In genomic region chr7:100863406-100863950, GRCh38 we compare ENCODE assay signal across 20 cellular contexts. TPM values are rescaled to one million over a fixed set of nuclear protein-coding genes. Genes with fewer than 3 reads are reported as not detected.
DNase-seq lines count a peak whose midpoint lies in the region; ATAC-seq, FAIRE-seq and TF ChIP-seq lines count a peak whose summit lies in the region.
"Had no signal": no experiment of that assay in that cellular context is flagged by ENCODE, and none has a peak within 500 bp of the region (broad histone marks: within the 10 kb centered on the region; RNA-seq: fewer than 3 reads in every experiment).

No MANE protein-coding gene starts in this region.

- no peak for DNase-seq in SK-N-SH
- DNase-seq in astrocyte of the hippocampus (ENCODE audit: low read depth, low spot score): peak; percentile 82
- peak; percentile 86 for DNase-seq in left lobe of liver (ENCODE audit: low spot score)
- no peak for DNase-seq in NAMALWA (ENCODE audit: low spot score)
- DNase-seq in D721Med (ENCODE audit: insufficient read length, low spot score): no peak
- DNase-seq in NCI-H1694 (lab: John Stamatoyannopoulos, UW): no peak
- DNase-seq: activated CD8-positive, alpha-beta memory T cell treated with anti-CD3 and anti-CD28 coated beads for 24 hours; activated effector memory CD4-positive, alpha-beta T cell treated with anti-CD3 and anti-CD28 coated beads, Interleukin-2, amount 50 U/mL, for 16 hours; CD8-positive, alpha-beta memory T cell; NCI-H1105 treated with DMSO at 0.1 percent for 48 hours; NCI-H2227 treated with DMSO at 0.1 percent for 48 hours; stimulated activated CD4-positive, alpha-beta T cell treated with anti-CD3 and anti-CD28 coated beads, Interleukin-15, amount 100 ng/mL, for 24 hours had no signal

- H3K79me2 ChIP-seq in SK-N-SH (ENCODE audit: insufficient read depth): no peaks in the 10 kb centered on the region

- no peak overlapping the region for H3K4me2 ChIP-seq in SK-N-SH

- TF ChIP-seq CTCF in SK-N-SH (IDR thresholded peaks at IDR 0.05): no peak
- no peak for TF ChIP-seq CTCF in D721Med (IDR thresholded peaks at IDR 0.05; ENCODE audit: insufficient read depth, missing control alignments)

- H3K27ac ChIP-seq in SK-N-SH (ENCODE audit: low read depth in 2 of 2, low read length in 1 of 2): peak overlapping the region in 1 of 2 experiments; percentile 7; a peak in 1 of 4 replicates
- H3K27ac ChIP-seq: pancreas had no signal

- POLR2A ChIA-PET in SK-N-SH (lab: Yijun Ruan, JAX): no interaction called here

- peak; percentile 3; the same call in 2 of the 3 replicates for ATAC-seq in SK-N-SH treated with all-trans-retinoic acid at 6 μM for 48 hours
- peak; percentile 69 for ATAC-seq in left lobe of liver
- ATAC-seq in HG02610 (IDR thresholded peaks at IDR 0.05; ENCODE audit: unreplicated experiment): no peak
- ATAC-seq: GM12878, WTC11 had no signal

- TF ChIP-seq RAD21 in SK-N-SH (IDR thresholded peaks at IDR 0.05; ENCODE audit: low read length): no peak

- H3K36me3 ChIP-seq in SK-N-SH (replicated peaks in 1 of 2; ENCODE audit: control insufficient read depth in 1 of 2, insufficient read depth in 2 of 2, low read length in 1 of 2): peaks cover 23% of the 10 kb centered on the region in 2 experiments
- H3K36me3 ChIP-seq: pancreas had no signal

- FAIRE-seq in D721Med (lab: Jason Lieb, UNC): no peak
- FAIRE-seq: A204.1, GM12878, keratinocyte, pancreas had no signal

- H3K4me1 ChIP-seq in SK-N-SH (ENCODE audit: control insufficient read depth in 1 of 2, insufficient read depth in 2 of 2, low read depth in 1 of 2, low read length in 1 of 2): peaks cover 2 to 19% of the 10 kb centered on the region in 2 experiments; a peak in 3 of 4 replicates

- no peak for TF ChIP-seq EP300 in SK-N-SH (IDR thresholded peaks at IDR 0.05; ENCODE audit: borderline replicate concordance in 1 of 2, low read depth in 1 of 2, low read length in 1 of 2)

- H3K9me2 ChIP-seq in SK-N-SH: no peaks in the 10 kb centered on the region

- no peak overlapping the region for H3K4me3 ChIP-seq in SK-N-SH (ENCODE audit: low read depth in 2 of 2, low read length in 1 of 2)
- H3K4me3 ChIP-seq: GM12878, pancreas, SK-N-MC had no signal

- CTCF ChIA-PET in SK-N-SH (lab: Yijun Ruan, JAX): interaction anchor here (0.8 to 2.4 kb wide), 6 partner anchors 11 to 158 kb away, joined by 3 to 13 read pairs (median 3); partner anchors contain the start of genes POP7, SLC12A9, SRRT and ZAN

- H3F3A ChIP-seq in SK-N-SH (replicated peaks; ENCODE audit: insufficient read depth): peaks cover 23% of the 10 kb centered on the region

- no peaks in the 10 kb centered on the region for H3K9me3 ChIP-seq in SK-N-SH
- H3K9me3 ChIP-seq: pancreas had no signal

- no peak overlapping the region for H2AFZ ChIP-seq in SK-N-SH (ENCODE audit: low read depth)

- no peaks in the 10 kb centered on the region for H3K27me3 ChIP-seq in SK-N-SH (ENCODE audit: insufficient read depth)
- H3K27me3 ChIP-seq: pancreas had no signal

- WGBS in SK-N-SH (ENCODE audit: low lambda C conversion rate): 90% methylated on average over 10 of the region's 10 CpGs

- H4K20me1 ChIP-seq in SK-N-SH (ENCODE audit: insufficient read depth): no peaks in the 10 kb centered on the region

- no peak overlapping the region for H3K9ac ChIP-seq in SK-N-SH

TF ChIP-seq in SK-N-SH treated with all-trans-retinoic acid at 6 μM for 48 hours, 23 proteins besides CTCF, POLR2A, EP300 and RAD21:
- TF ChIP-seq, protein P1, sequence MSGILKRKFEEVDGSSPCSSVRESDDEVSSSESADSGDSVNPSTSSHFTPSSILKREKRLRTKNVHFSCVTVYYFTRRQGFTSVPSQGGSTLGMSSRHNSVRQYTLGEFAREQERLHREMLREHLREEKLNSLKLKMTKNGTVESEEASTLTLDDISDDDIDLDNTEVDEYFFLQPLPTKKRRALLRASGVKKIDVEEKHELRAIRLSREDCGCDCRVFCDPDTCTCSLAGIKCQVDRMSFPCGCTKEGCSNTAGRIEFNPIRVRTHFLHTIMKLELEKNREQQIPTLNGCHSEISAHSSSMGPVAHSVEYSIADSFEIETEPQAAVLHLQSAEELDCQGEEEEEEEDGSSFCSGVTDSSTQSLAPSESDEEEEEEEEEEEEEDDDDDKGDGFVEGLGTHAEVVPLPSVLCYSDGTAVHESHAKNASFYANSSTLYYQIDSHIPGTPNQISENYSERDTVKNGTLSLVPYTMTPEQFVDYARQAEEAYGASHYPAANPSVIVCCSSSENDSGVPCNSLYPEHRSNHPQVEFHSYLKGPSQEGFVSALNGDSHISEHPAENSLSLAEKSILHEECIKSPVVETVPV (CRISPR knock-in tag; IDR thresholded peaks at IDR 0.05): no peak
- TF ChIP-seq SNAI2 (CRISPR knock-in tag; IDR thresholded peaks at IDR 0.05) (no peak), ZFP3 (CRISPR knock-in tag; IDR thresholded peaks at IDR 0.05) (peak; percentile 33; the same call in 1 of the 2 replicates), ZNF565 (CRISPR knock-in tag; conservative IDR thresholded peaks at IDR 0.05; ENCODE audit: low read depth) (no peak), GLIS3 (CRISPR knock-in tag; IDR thresholded peaks at IDR 0.05) (no peak), TCF4 (CRISPR knock-in tag; IDR thresholded peaks at IDR 0.05; ENCODE audit: borderline replicate concordance) (no peak), ZNF70 (CRISPR knock-in tag; IDR thresholded peaks at IDR 0.05) (no peak), ARNTL (CRISPR knock-in tag; IDR thresholded peaks at IDR 0.05; ENCODE audit: borderline replicate concordance, low read depth) (no peak)

TF ChIP-seq in SK-N-SH, 30 proteins besides CTCF, POLR2A, EP300 and RAD21 (continues in another document):
- TF ChIP-seq FOXM1 (IDR thresholded peaks at IDR 0.05; ENCODE audit: low read depth) (no peak), TCF12 (IDR thresholded peaks at IDR 0.05) (no peak), REST (IDR thresholded peaks at IDR 0.05; ENCODE audit: low read depth, low read length) (no peak), SIN3A (IDR thresholded peaks at IDR 0.05; ENCODE audit: borderline replicate concordance, low read depth, low read length) (no peak), JUND (IDR thresholded peaks at IDR 0.05) (no peak), RCOR1 (IDR thresholded peaks at IDR 0.05; ENCODE audit: low read length) (no peak), CHD2 (IDR thresholded peaks at IDR 0.05; ENCODE audit: low read length, partially characterized antibody) (no peak)
- TF ChIP-seq, protein P2, sequence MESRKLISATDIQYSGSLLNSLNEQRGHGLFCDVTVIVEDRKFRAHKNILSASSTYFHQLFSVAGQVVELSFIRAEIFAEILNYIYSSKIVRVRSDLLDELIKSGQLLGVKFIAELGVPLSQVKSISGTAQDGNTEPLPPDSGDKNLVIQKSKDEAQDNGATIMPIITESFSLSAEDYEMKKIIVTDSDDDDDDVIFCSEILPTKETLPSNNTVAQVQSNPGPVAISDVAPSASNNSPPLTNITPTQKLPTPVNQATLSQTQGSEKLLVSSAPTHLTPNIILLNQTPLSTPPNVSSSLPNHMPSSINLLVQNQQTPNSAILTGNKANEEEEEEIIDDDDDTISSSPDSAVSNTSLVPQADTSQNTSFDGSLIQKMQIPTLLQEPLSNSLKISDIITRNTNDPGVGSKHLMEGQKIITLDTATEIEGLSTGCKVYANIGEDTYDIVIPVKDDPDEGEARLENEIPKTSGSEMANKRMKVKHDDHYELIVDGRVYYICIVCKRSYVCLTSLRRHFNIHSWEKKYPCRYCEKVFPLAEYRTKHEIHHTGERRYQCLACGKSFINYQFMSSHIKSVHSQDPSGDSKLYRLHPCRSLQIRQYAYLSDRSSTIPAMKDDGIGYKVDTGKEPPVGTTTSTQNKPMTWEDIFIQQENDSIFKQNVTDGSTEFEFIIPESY (IDR thresholded peaks at IDR 0.05; ENCODE audit: borderline replicate concordance, low read depth): no peak

RNA-seq across cellular contexts. Expression of gene TRIP6, which starts 3.7 kb away (rescaled TPM):
- polyA plus RNA-seq in SK-N-SH (2012; rRNA removed): 6.4 and 6.5 TPM in 2 replicates
- polyA plus RNA-seq in SK-N-SH (2012; cell fraction: cytosol; rRNA removed): 3.4 and 6.2 TPM in 2 replicates
- 19.7 and 20.9 TPM in 2 replicates for polyA plus RNA-seq in SK-N-SH (2012; cell fraction: nucleus; rRNA removed)
- total RNA-seq in left lobe of liver: 24.6 TPM

RNA-seq across cellular contexts. Expression of gene SLC12A9, which starts 11.0 kb away (rescaled TPM):
- polyA plus RNA-seq in SK-N-SH (2012; rRNA removed): 29.7 and 31.0 TPM in 2 replicates
- polyA plus RNA-seq in SK-N-SH (2012; cell fraction: cytosol; rRNA removed): 8.1 and 13.3 TPM in 2 replicates
- polyA plus RNA-seq in SK-N-SH (2012; cell fraction: nucleus; rRNA removed): 121 and 122 TPM in 2 replicates
- 10.1 TPM for total RNA-seq in left lobe of liver

RNA-seq across cellular contexts. Expression of gene SRRT, which starts 11.4 kb away (rescaled TPM):
- 76.5 and 92.7 TPM in 2 replicates for polyA plus RNA-seq in SK-N-SH (2012; rRNA removed)
- polyA plus RNA-seq in SK-N-SH (2012; cell fraction: cytosol; rRNA removed): 35.5 and 44.4 TPM in 2 replicates
- polyA plus RNA-seq in SK-N-SH (2012; cell fraction: nucleus; rRNA removed): 460 and 556 TPM in 2 replicates
- total RNA-seq in left lobe of liver: 53.9 TPM

RNA-seq across cellular contexts. Expression of gene UFSP1, which starts 26.0 kb away (rescaled TPM):
- polyA plus RNA-seq in SK-N-SH (2012; rRNA removed): 4.5 and 5.6 TPM in 2 replicates
- polyA plus RNA-seq in SK-N-SH (2012; cell fraction: cytosol; rRNA removed): 2.4 and 3.4 TPM in 2 replicates
- polyA plus RNA-seq in SK-N-SH (2012; cell fraction: nucleus; rRNA removed): 5.8 and 8.4 TPM in 2 replicates
- 1.8 TPM for total RNA-seq in left lobe of liver

RNA-seq across cellular contexts. Expression of gene ACHE, which starts 32.2 kb away (rescaled TPM):
- 1.8 and 2.1 TPM in 2 replicates for polyA plus RNA-seq in SK-N-SH (2012; rRNA removed)
- polyA plus RNA-seq in SK-N-SH (2012; cell fraction: cytosol; rRNA removed): 0.51 and 0.93 TPM in 2 replicates
- 8.7 and 13.0 TPM in 2 replicates for polyA plus RNA-seq in SK-N-SH (2012; cell fraction: nucleus; rRNA removed)
- total RNA-seq in left lobe of liver: 0.48 TPM

Comparison
In these comparisons a context has a peak if more than half of its experiments do, and no peak if none do; other contexts are left out.
1. DNase-seq: peak in astrocyte of the hippocampus (single experiment) and left lobe of liver (single experiment); none in SK-N-SH (single experiment), NAMALWA (single experiment), D721Med (single experiment) and NCI-H1694 (single experiment).